18 cellular contexts compared by ENCODE assay signal in genomic region chr20:7723284-7723683, GRCh38.
DNase-seq lines count a peak whose midpoint lies in the region; TF ChIP-seq lines count a peak whose summit lies in the region.
"Had no signal": no experiment of that assay in that cellular context is flagged by ENCODE, and none has a peak within 500 bp of the region (broad histone marks: within the 10 kb centered on the region; RNA-seq: fewer than 3 reads in every experiment).

No MANE protein-coding gene starts in this region.

- no peak for TF ChIP-seq CTCF in GM10266 (IDR thresholded peaks at IDR 0.05; ENCODE audit: control insufficient read depth, insufficient read depth, low read depth, missing control alignments)

- DNase-seq in AG08396 (ENCODE audit: low spot score), result peak; percentile 11
- DNase-seq in HT1080 (ENCODE audit: low read depth), result peak; percentile 65
- peak; percentile 46 to 64 for DNase-seq in dermis microvascular lymphatic vessel endothelial cell (ENCODE audit: low read depth in 2 of 2)
- peak; percentile 45 for DNase-seq in kidney tubule cell (ENCODE audit: low spot score)
- no peak for DNase-seq in OCI-M2 (lab: John Stamatoyannopoulos, UW; ENCODE audit: unreplicated experiment)
- no peak for DNase-seq in GM10266 (ENCODE audit: extremely low spot score)
- no peak for DNase-seq in 8988T
- DNase-seq in NCI-H2107 treated with DMSO at 0.1 percent for 48 hours (lab: John Stamatoyannopoulos, UW; ENCODE audit: unreplicated experiment), result no peak
- DNase-seq: activated CD4-positive, alpha-beta T cell treated with anti-CD3 and anti-CD28 coated beads for 36 hours; Caco-2; EL; Karpas-422; naive B cell; NCI-H1436 treated with DMSO at 0.1 percent for 48 hours; stimulated activated CD4-positive, alpha-beta T cell treated with anti-CD3 and anti-CD28 coated beads, Interleukin-1b, Interleukin-23, amount 100 ng/mL, for 48 hours; stimulated activated naive CD4-positive, alpha-beta T cell treated with Interleukin-2 at 50 U/mL for 16 hours; T1000; tibial artery had no signal

Comparison
In these comparisons a context has a peak if more than half of its experiments do, and no peak if none do; other contexts are left out.
1. DNase-seq: peak in AG08396 (single experiment), HT1080 (single experiment), dermis microvascular lymphatic vessel endothelial cell (2 of 2) and kidney tubule cell (single experiment); none in OCI-M2 (single experiment), GM10266 (single experiment), 8988T (single experiment) and NCI-H2107 treated with DMSO at 0.1 percent for 48 hours (single experiment).